In genomic region chr18:6199777-6200176, GRCh38 we compare ENCODE assay signal across 19 cellular contexts.
DNase-seq lines count a peak whose midpoint lies in the region; ATAC-seq, FAIRE-seq and TF ChIP-seq lines count a peak whose summit lies in the region.
"Had no signal": no experiment of that assay in that cellular context is flagged by ENCODE, and none has a peak within 500 bp of the region (broad histone marks: within the 10 kb centered on the region; RNA-seq: fewer than 3 reads in every experiment).

No MANE protein-coding gene starts in this region.

- DNase-seq in right cardiac atrium: no peak
- DNase-seq in Right ventricle myocardium inferior (ENCODE audit: missing footprints): no peak
- DNase-seq in esophagus muscularis mucosa (ENCODE audit: extremely low spot score): peak; percentile 50
- peak; percentile 5 for DNase-seq in small intestine
- no peak for DNase-seq in stimulated activated CD8-positive, alpha-beta memory T cell treated with anti-CD3 and anti-CD28 coated beads, Interleukin-4, amount 100 ng/mL, for 48 hours
- DNase-seq: ACHN; BE2C; C1 segment of cervical spinal cord; CD4-positive, CD25-positive, alpha-beta regulatory T cell; CD8-positive, alpha-beta memory T cell; COR-L47; DMS 273 treated with DMSO at 0.1 percent for 48 hours; DMS79; GF-D8; H9 had no signal

- H3K4me3 ChIP-seq in right cardiac atrium (ENCODE audit: low read length) (no peak overlapping the region), esophagus muscularis mucosa (no peak overlapping the region), small intestine (ENCODE audit: low read depth in 1 of 2, low read length in 2 of 2) (no peak overlapping the region)

- no peaks in the 10 kb centered on the region for H3K36me3 ChIP-seq in esophagus muscularis mucosa
- H3K36me3 ChIP-seq in small intestine (ENCODE audit: control insufficient read depth in 2 of 2, insufficient read depth in 2 of 2, low read length in 2 of 2): peaks cover 0 to 3% of the 10 kb centered on the region in 2 donors
- H3K36me3 ChIP-seq: BE2C had no signal

- intact Hi-C loops in right cardiac atrium (cut with DNase I) (no loop called here), Right ventricle myocardium inferior (cut with DNase I) (no loop called here), esophagus muscularis mucosa (cut with DNase I) (no loop called here)

- TF ChIP-seq EP300 in esophagus muscularis mucosa (IDR thresholded peaks at IDR 0.05): no peak

- no peak for TF ChIP-seq POLR2A in esophagus muscularis mucosa (IDR thresholded peaks at IDR 0.05; ENCODE audit: low read depth)

- H3K9me3 ChIP-seq in right cardiac atrium (ENCODE audit: control insufficient read depth, low read length): no peaks in the 10 kb centered on the region
- no peaks in the 10 kb centered on the region for H3K9me3 ChIP-seq in esophagus muscularis mucosa
- peaks cover 2% of the 10 kb centered on the region for H3K9me3 ChIP-seq in small intestine (ENCODE audit: control insufficient read depth, low read depth)
- H3K9me3 ChIP-seq: BE2C had no signal

- H3K27ac ChIP-seq in right cardiac atrium (ENCODE audit: low read length) (peak overlapping the region; percentile 43), esophagus muscularis mucosa (replicated peaks in 1 of 4) (no peak overlapping the region), small intestine (ENCODE audit: low read depth in 1 of 2, low read length in 1 of 2) (no peak overlapping the region)

- WGBS in right cardiac atrium: 91% methylated on average over 1 of the region's 1 CpG
- 96% methylated on average over 1 of the region's 1 CpG for WGBS in esophagus muscularis mucosa
- 92 to 100% (median 94%) methylated on average over 1 of the region's 1 CpG for WGBS in small intestine, 3 donors

- FAIRE-seq in small intestine (lab: Jason Lieb, UNC): no peak
- FAIRE-seq: A204.1, H1 had no signal

- H3K4me1 ChIP-seq in right cardiac atrium (ENCODE audit: control insufficient read depth, insufficient read depth, low read length) (peaks cover 7% of the 10 kb centered on the region), esophagus muscularis mucosa (no peaks in the 10 kb centered on the region), small intestine (ENCODE audit: control insufficient read depth in 2 of 2, insufficient read depth in 1 of 2, low read depth in 1 of 2, low read length in 1 of 2) (no peaks in the 10 kb centered on the region)
- H3K4me1 ChIP-seq: BE2C had no signal

- no peaks in the 10 kb centered on the region for H3K27me3 ChIP-seq in right cardiac atrium (ENCODE audit: control insufficient read depth, insufficient read depth)
- no peaks in the 10 kb centered on the region for H3K27me3 ChIP-seq in esophagus muscularis mucosa
- H3K27me3 ChIP-seq in small intestine (ENCODE audit: control insufficient read depth in 2 of 2, insufficient read depth in 2 of 2, low read length in 2 of 2): no peaks in the 10 kb centered on the region
- H3K27me3 ChIP-seq: BE2C had no signal

- no peak for TF ChIP-seq CTCF in esophagus muscularis mucosa (IDR thresholded peaks at IDR 0.05)

- ATAC-seq in right cardiac atrium (peak; percentile 63 to 67), Right ventricle myocardium inferior (no peak), GM19467 (IDR thresholded peaks at IDR 0.05; ENCODE audit: unreplicated experiment) (no peak), HG02884 (IDR thresholded peaks at IDR 0.05; ENCODE audit: unreplicated experiment) (no peak)

Comparison
In these comparisons a context has a peak if more than half of its experiments do, and no peak if none do; other contexts are left out.
1. ATAC-seq: peak in right cardiac atrium (2 of 2); none in Right ventricle myocardium inferior (single experiment), GM19467 (single experiment) and HG02884 (single experiment).
2. DNase-seq: peak in esophagus muscularis mucosa (single experiment) and small intestine (single experiment); none in right cardiac atrium (0 of 3), Right ventricle myocardium inferior (single experiment) and stimulated activated CD8-positive, alpha-beta memory T cell treated with anti-CD3 and anti-CD28 coated beads, Interleukin-4, amount 100 ng/mL, for 48 hours (single experiment).